8 cellular contexts compared by ENCODE assay signal in genomic region chr1:42966688-42967609, GRCh38. TPM values are rescaled to one million over a fixed set of nuclear protein-coding genes. Genes with fewer than 3 reads are reported as not detected.
DNase-seq lines count a peak whose midpoint lies in the region; ATAC-seq and TF ChIP-seq lines count a peak whose summit lies in the region.

No MANE protein-coding gene starts in this region.

- no peaks in the 10 kb centered on the region for H3K27me3 ChIP-seq in colonic mucosa

- no peaks in the 10 kb centered on the region for H3K9me3 ChIP-seq in colonic mucosa

- H3K4me1 ChIP-seq in colonic mucosa = no peaks in the 10 kb centered on the region

- H3K36me3 ChIP-seq in colonic mucosa = no peaks in the 10 kb centered on the region

- peaks cover 12% of the 10 kb centered on the region for H3K4me1 Mint-ChIP-seq in activated naive CD8-positive, alpha-beta T cell treated with anti-CD3 and anti-CD28 coated beads, Interleukin-2, amount 50 U/mL, for 24 hours
- H3K4me1 Mint-ChIP-seq in activated naive CD8-positive, alpha-beta T cell treated with anti-CD3 and anti-CD28 coated beads for 36 hours = peaks cover 13% of the 10 kb centered on the region

- H3K4me3 Mint-ChIP-seq in activated naive CD8-positive, alpha-beta T cell treated with anti-CD3 and anti-CD28 coated beads, Interleukin-2, amount 50 U/mL, for 24 hours = no peak overlapping the region
- H3K4me3 Mint-ChIP-seq in activated naive CD8-positive, alpha-beta T cell treated with anti-CD3 and anti-CD28 coated beads for 36 hours = no peak overlapping the region

- no peak overlapping the region for H3K9ac ChIP-seq in colonic mucosa (ENCODE audit: low read depth in 2 of 2, low read length in 2 of 2)

- intact Hi-C loops in colonic mucosa (cut with DNase I) = no loop called here

- peaks cover 5% of the 10 kb centered on the region for H3K27me3 Mint-ChIP-seq in activated naive CD8-positive, alpha-beta T cell treated with anti-CD3 and anti-CD28 coated beads, Interleukin-2, amount 50 U/mL, for 24 hours
- no peaks in the 10 kb centered on the region for H3K27me3 Mint-ChIP-seq in activated naive CD8-positive, alpha-beta T cell treated with anti-CD3 and anti-CD28 coated beads for 36 hours

- H3K27ac ChIP-seq in colonic mucosa = no peak overlapping the region

- no peak overlapping the region for H3K4me3 ChIP-seq in colonic mucosa

- H3K36me3 Mint-ChIP-seq in activated naive CD8-positive, alpha-beta T cell treated with anti-CD3 and anti-CD28 coated beads, Interleukin-2, amount 50 U/mL, for 24 hours (ENCODE audit: low read depth) = no peaks in the 10 kb centered on the region
- no peaks in the 10 kb centered on the region for H3K36me3 Mint-ChIP-seq in activated naive CD8-positive, alpha-beta T cell treated with anti-CD3 and anti-CD28 coated beads for 36 hours

- no peak overlapping the region for H3K27ac Mint-ChIP-seq in activated naive CD8-positive, alpha-beta T cell treated with anti-CD3 and anti-CD28 coated beads, Interleukin-2, amount 50 U/mL, for 24 hours
- no peak overlapping the region for H3K27ac Mint-ChIP-seq in activated naive CD8-positive, alpha-beta T cell treated with anti-CD3 and anti-CD28 coated beads for 36 hours

- peak; percentile 37 for ATAC-seq in activated naive CD8-positive, alpha-beta T cell treated with anti-CD3 and anti-CD28 coated beads, Interleukin-2, amount 50 U/mL, for 24 hours
- ATAC-seq in GM21381 (IDR thresholded peaks at IDR 0.05; ENCODE audit: unreplicated experiment) = no peak

- no peak for TF ChIP-seq CTCF in colonic mucosa (IDR thresholded peaks at IDR 0.05)

- DNase-seq in activated naive CD8-positive, alpha-beta T cell treated with anti-CD3 and anti-CD28 coated beads, Interleukin-2, amount 50 U/mL, for 24 hours = no peak
- DNase-seq in activated naive CD8-positive, alpha-beta T cell treated with anti-CD3 and anti-CD28 coated beads for 36 hours = no peak
- DNase-seq in NCI-H526 (lab: John Stamatoyannopoulos, UW) (peak; percentile 74 to 87), colonic mucosa (peak; percentile 82), nucleus accumbens (lab: John Stamatoyannopoulos, UW) (peak in 37 of 56 donors; percentile 12 to 85 (median 55)), occipital lobe (lab: John Stamatoyannopoulos, UW) (no peak), NAMALWA (ENCODE audit: low spot score) (no peak)

- H3K9me3 Mint-ChIP-seq in activated naive CD8-positive, alpha-beta T cell treated with anti-CD3 and anti-CD28 coated beads, Interleukin-2, amount 50 U/mL, for 24 hours = no peaks in the 10 kb centered on the region
- no peaks in the 10 kb centered on the region for H3K9me3 Mint-ChIP-seq in activated naive CD8-positive, alpha-beta T cell treated with anti-CD3 and anti-CD28 coated beads for 36 hours

RNA-seq across cellular contexts. Expression of gene SLC2A1, which starts 8.3 kb away (rescaled TPM):
- total RNA-seq in activated naive CD8-positive, alpha-beta T cell treated with anti-CD3 and anti-CD28 coated beads for 36 hours = 100 to 1,000 TPM; 105 to 114 TPM
- total RNA-seq in colonic mucosa = 100 to 1,000 TPM in 1 of 2 donors, 10 to 100 TPM in 1; 71.6 to 150 TPM
- total RNA-seq in occipital lobe = 29.3 TPM

Comparison
In these comparisons a context has a peak if more than half of its experiments do, and no peak if none do; other contexts are left out.
1. DNase-seq: peak in NCI-H526 (2 of 2), colonic mucosa (single experiment) and nucleus accumbens (37 of 56); none in activated naive CD8-positive, alpha-beta T cell treated with anti-CD3 and anti-CD28 coated beads, Interleukin-2, amount 50 U/mL, for 24 hours (single experiment), activated naive CD8-positive, alpha-beta T cell treated with anti-CD3 and anti-CD28 coated beads for 36 hours (single experiment), occipital lobe (single experiment) and NAMALWA (single experiment).